8 cellular contexts compared by ENCODE assay signal in genomic region chr16:18800674-18801196, GRCh38.
DNase-seq lines count a peak whose midpoint lies in the region; ATAC-seq and TF ChIP-seq lines count a peak whose summit lies in the region.

No MANE protein-coding gene starts in this region.

- H3K36me3 Mint-ChIP-seq in activated naive CD4-positive, alpha-beta T cell treated with anti-CD3 and anti-CD28 coated beads, Interleukin-2, amount 50 U/mL, for 24 hours: peaks cover 10% of the 10 kb centered on the region

- no peak for ATAC-seq in GM19324 (IDR thresholded peaks at IDR 0.05; ENCODE audit: low FRiP score, unreplicated experiment)

- H3K4me1 Mint-ChIP-seq in activated naive CD4-positive, alpha-beta T cell treated with anti-CD3 and anti-CD28 coated beads, Interleukin-2, amount 50 U/mL, for 24 hours: peaks cover 70% of the 10 kb centered on the region

- H3K9ac ChIP-seq in mucosa of stomach (ENCODE audit: low read length): peak overlapping the region; percentile 96

- H3K27me3 ChIP-seq in mucosa of stomach (ENCODE audit: control insufficient read depth, insufficient read depth, low read length): no peaks in the 10 kb centered on the region

- H3K9me3 ChIP-seq in mucosa of stomach (ENCODE audit: control insufficient read depth, low read length): no peaks in the 10 kb centered on the region

- H3K27me3 Mint-ChIP-seq in activated naive CD4-positive, alpha-beta T cell treated with anti-CD3 and anti-CD28 coated beads, Interleukin-2, amount 50 U/mL, for 24 hours: no peaks in the 10 kb centered on the region

- peak overlapping the region; percentile 98 for H3K4me3 Mint-ChIP-seq in activated naive CD4-positive, alpha-beta T cell treated with anti-CD3 and anti-CD28 coated beads, Interleukin-2, amount 50 U/mL, for 24 hours

- no peak for TF ChIP-seq CTCF in NB4 (IDR thresholded peaks at IDR 0.05; ENCODE audit: low read depth, low read length)

- H3K27ac Mint-ChIP-seq in activated naive CD4-positive, alpha-beta T cell treated with anti-CD3 and anti-CD28 coated beads, Interleukin-2, amount 50 U/mL, for 24 hours: peak overlapping the region; percentile 97

- H3K4me3 ChIP-seq in NB4 (ENCODE audit: low read depth, low read length) (peak overlapping the region; percentile 96), mucosa of stomach (ENCODE audit: low read length) (peak overlapping the region; percentile 83)

- no peak for DNase-seq in activated naive CD4-positive, alpha-beta T cell treated with Interleukin-2 at 50 U/mL for 16 hours
- DNase-seq in NB4 (ENCODE audit: low read depth): peak; percentile 25
- peak; percentile 61 for DNase-seq in ecto neural progenitor cell (ENCODE audit: low spot score)
- no peak for DNase-seq in NK-92 (lab: John Stamatoyannopoulos, UW; ENCODE audit: unreplicated experiment)
- no peak for DNase-seq in UCSD-AML1 (lab: John Stamatoyannopoulos, UW; ENCODE audit: unreplicated experiment)

- H3K4me1 ChIP-seq in mucosa of stomach (ENCODE audit: control insufficient read depth, insufficient read depth, low read length): peaks cover 16% of the 10 kb centered on the region

- no peaks in the 10 kb centered on the region for H3K9me3 Mint-ChIP-seq in activated naive CD4-positive, alpha-beta T cell treated with anti-CD3 and anti-CD28 coated beads, Interleukin-2, amount 50 U/mL, for 24 hours

- no peaks in the 10 kb centered on the region for H3K36me3 ChIP-seq in mucosa of stomach (ENCODE audit: control insufficient read depth, insufficient read depth, low read length)

- no peak for TF ChIP-seq POLR2A in NB4 (IDR thresholded peaks at IDR 0.05; ENCODE audit: extremely low read depth, insufficient read length)

Comparison
In these comparisons a context has a peak if more than half of its experiments do, and no peak if none do; other contexts are left out.
1. DNase-seq: peak in NB4 (single experiment) and ecto neural progenitor cell (single experiment); none in activated naive CD4-positive, alpha-beta T cell treated with Interleukin-2 at 50 U/mL for 16 hours (single experiment), NK-92 (single experiment) and UCSD-AML1 (single experiment).